Comparison of ENCODE assay signal across 12 cellular contexts in the genomic region with DNA sequence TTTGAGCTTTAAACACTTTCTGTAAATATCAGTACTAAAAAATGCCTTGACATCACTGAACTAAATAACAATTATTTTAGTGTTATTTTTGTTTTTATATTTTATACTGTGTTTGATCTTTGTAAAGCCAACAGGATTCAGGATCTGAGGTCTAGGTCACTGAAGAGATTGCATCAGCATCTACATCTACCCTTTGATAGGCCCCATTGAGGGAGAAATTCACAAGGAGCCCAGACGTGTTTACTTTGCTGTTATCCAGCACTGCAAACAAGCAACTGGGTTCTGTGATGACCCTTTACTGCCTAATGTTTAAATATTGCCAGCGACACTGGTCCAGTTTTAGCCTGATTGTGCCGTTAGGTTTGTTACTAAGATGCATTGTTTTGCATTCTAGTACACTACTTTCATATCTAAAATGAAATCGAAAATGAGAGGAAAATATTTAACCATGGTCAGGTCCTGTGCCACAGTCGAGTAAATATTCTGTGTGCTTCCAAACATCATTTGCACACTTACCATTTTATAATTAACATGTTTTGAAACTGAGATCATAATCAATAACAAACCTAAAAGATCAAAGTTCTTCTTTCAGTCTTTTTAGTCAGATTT. TPM values are rescaled to one million over a fixed set of nuclear protein-coding genes. Genes with fewer than 3 reads are reported as not detected.
DNase-seq lines count a peak whose midpoint lies in the region; ATAC-seq, FAIRE-seq and TF ChIP-seq lines count a peak whose summit lies in the region.
"Had no signal": no experiment of that assay in that cellular context is flagged by ENCODE, and none has a peak within 500 bp of the region (broad histone marks: within the 10 kb centered on the region; RNA-seq: fewer than 3 reads in every experiment).

No MANE protein-coding gene starts in this region.

- DNase-seq in DMS53 (lab: John Stamatoyannopoulos, UW) (peak; percentile 96), SHP77 (lab: John Stamatoyannopoulos, UW) (peak; percentile 18 to 35), posterior cingulate gyrus (no peak), GM12892 (ENCODE audit: insufficient read length) (no peak)
- no peak for DNase-seq in central memory CD4-positive, alpha-beta T cell
- DNase-seq: activated CD4-positive, alpha-beta T cell treated with anti-CD3 and anti-CD28 coated beads for 4 hours; activated effector memory CD4-positive, alpha-beta T cell treated with Interleukin-2 at 50 U/mL for 16 hours; GF-D8; retina had no signal

- no peak for FAIRE-seq in GM12892 (lab: Jason Lieb, UNC)

- TF ChIP-seq POLR2A in GM12892 (IDR thresholded peaks at IDR 0.05; ENCODE audit: low read depth, low read length), result no peak

- intact Hi-C loops in posterior cingulate gyrus (cut with DNase I), result no loop called here

- ATAC-seq in GM19468 (IDR thresholded peaks at IDR 0.05; ENCODE audit: extremely low read depth, unreplicated experiment) (peak; percentile 51), HG03159 (IDR thresholded peaks at IDR 0.05; ENCODE audit: unreplicated experiment) (peak; percentile 65), HG03139 (IDR thresholded peaks at IDR 0.05; ENCODE audit: unreplicated experiment) (no peak)

RNA-seq across cellular contexts. Expression of a gene that starts 48.7 kb away (rescaled TPM):
- polyA plus RNA-seq in GM12892 (2012; ENCODE audit: missing spikeins), result not detected

Comparison
In these comparisons a context has a peak if more than half of its experiments do, and no peak if none do; other contexts are left out.
1. DNase-seq: peak in DMS53 (single experiment) and SHP77 (2 of 2); none in posterior cingulate gyrus (0 of 10), central memory CD4-positive, alpha-beta T cell (single experiment) and GM12892 (single experiment).